In genomic region chr16:56603589-56603988, GRCh38 we compare ENCODE assay signal across 9 cellular contexts. TPM values are rescaled to one million over a fixed set of nuclear protein-coding genes. Genes with fewer than 3 reads are reported as not detected.
DNase-seq lines count a peak whose midpoint lies in the region; ATAC-seq and TF ChIP-seq lines count a peak whose summit lies in the region.
"Had no signal": no experiment of that assay in that cellular context is flagged by ENCODE, and none has a peak within 500 bp of the region (broad histone marks: within the 10 kb centered on the region; RNA-seq: fewer than 3 reads in every experiment).

No MANE protein-coding gene starts in this region.

- POLR2A ChIA-PET in PC-9 (lab: Charles Lee; ENCODE audit: unreplicated experiment) = interaction anchor here (0.6 to 0.7 kb wide), 2 partner anchors 97 to 259 kb away, joined by 7 to 11 read pairs; no protein-coding TSS in a partner anchor

- no peaks in the 10 kb centered on the region for H3K9me2 ChIP-seq in PC-9 (ENCODE audit: insufficient read depth)

- CTCF ChIA-PET in PC-9 (lab: Charles Lee) = interaction anchor here (0.5 to 1.4 kb wide), 7 partner anchors 12 to 901 kb away, joined by 3 to 14 read pairs (median 5); partner anchors contain the start of gene MT1F
- CTCF ChIA-PET in activated CD8-positive, alpha-beta memory T cell treated with anti-CD3 and anti-CD28 coated beads, Interleukin-2, amount 10 ng/mL, durations not matched to agents 7 days and 5 days (lab: Charles Lee) = interaction anchor here (0.7 to 1.8 kb wide), 7 partner anchors 12 to 98 kb away, joined by 3 to 8 read pairs (median 3); partner anchors contain the start of gene MT1E

- H3K4me3 Mint-ChIP-seq in activated CD8-positive, alpha-beta memory T cell treated with anti-CD3 and anti-CD28 coated beads, Interleukin-2, amount 10 ng/mL, durations not matched to agents 7 days and 5 days = no peak overlapping the region

- no peak overlapping the region for H3K27ac Mint-ChIP-seq in activated CD8-positive, alpha-beta memory T cell treated with anti-CD3 and anti-CD28 coated beads, Interleukin-2, amount 10 ng/mL, durations not matched to agents 7 days and 5 days

- H3K27ac ChIP-seq in PC-9 = no peak overlapping the region

- H2AFZ ChIP-seq in PC-9 = no peak overlapping the region

- no peaks in the 10 kb centered on the region for H3K36me3 Mint-ChIP-seq in activated CD8-positive, alpha-beta memory T cell treated with anti-CD3 and anti-CD28 coated beads, Interleukin-2, amount 10 ng/mL, durations not matched to agents 7 days and 5 days

- H3K4me2 ChIP-seq in PC-9 = no peak overlapping the region

- H4K20me1 ChIP-seq in PC-9 (ENCODE audit: insufficient read depth) = no peaks in the 10 kb centered on the region

- H3K9me3 Mint-ChIP-seq in activated CD8-positive, alpha-beta memory T cell treated with anti-CD3 and anti-CD28 coated beads, Interleukin-2, amount 10 ng/mL, durations not matched to agents 7 days and 5 days (ENCODE audit: low read depth) = no peaks in the 10 kb centered on the region

- peaks cover 46% of the 10 kb centered on the region for H3K4me1 ChIP-seq in PC-9 (replicated peaks; ENCODE audit: insufficient read depth)

- H3F3A ChIP-seq in PC-9 (ENCODE audit: insufficient read depth, low read depth) = peaks cover 41% of the 10 kb centered on the region

- H3K36me3 ChIP-seq in PC-9 (ENCODE audit: low read depth) = no peaks in the 10 kb centered on the region

- ATAC-seq in activated CD8-positive, alpha-beta memory T cell treated with anti-CD3 and anti-CD28 coated beads, Interleukin-2, amount 10 ng/mL, durations not matched to agents 7 days and 5 days = no peak

- no peak overlapping the region for H3K4me3 ChIP-seq in AG09309 (ENCODE audit: control insufficient read depth, low read depth, low read length)
- H3K4me3 ChIP-seq in PC-9 = no peak overlapping the region
- H3K4me3 ChIP-seq in fibroblast of the aortic adventitia (ENCODE audit: low read depth, low read length) = no peak overlapping the region

- peaks cover 25% of the 10 kb centered on the region for H3K4me1 Mint-ChIP-seq in activated CD8-positive, alpha-beta memory T cell treated with anti-CD3 and anti-CD28 coated beads, Interleukin-2, amount 10 ng/mL, durations not matched to agents 7 days and 5 days

- TF ChIP-seq CTCF in AG09309 (IDR thresholded peaks at IDR 0.05; ENCODE audit: control insufficient read depth, insufficient read depth, low read depth, low read length, missing control alignments) (peak; percentile 59), GM10266 (IDR thresholded peaks at IDR 0.05; ENCODE audit: control insufficient read depth, insufficient read depth, low read depth, missing control alignments) (peak; percentile 27), PC-9 (conservative IDR thresholded peaks at IDR 0.05) (peak; percentile 59; the same call in 1 of the 2 replicates), fibroblast of the aortic adventitia (IDR thresholded peaks at IDR 0.05; ENCODE audit: insufficient read depth, low read length) (peak; percentile 43)

- H3K27me3 Mint-ChIP-seq in activated CD8-positive, alpha-beta memory T cell treated with anti-CD3 and anti-CD28 coated beads, Interleukin-2, amount 10 ng/mL, durations not matched to agents 7 days and 5 days = peaks cover 18% of the 10 kb centered on the region

- no peaks in the 10 kb centered on the region; the same call in 1 of the 2 replicates for H3K79me2 ChIP-seq in PC-9 (ENCODE audit: low read depth)

- BruUV-seq in PC-9 (replicated peaks; lab: Mats Ljungman, UMichigan) = no TSS peak

- no peaks in the 10 kb centered on the region for H3K27me3 ChIP-seq in PC-9 (ENCODE audit: insufficient read depth, low read depth)

- H3K9me3 ChIP-seq in PC-9 (ENCODE audit: insufficient read depth, low read depth) = no peaks in the 10 kb centered on the region

- no peak for DNase-seq in AG09309 (ENCODE audit: low read depth)
- no peak for DNase-seq in GM10266 (ENCODE audit: extremely low spot score)
- DNase-seq in PC-9 = peak in 1 of 2 experiments; percentile 61
- peak; percentile 27 for DNase-seq in fibroblast of the aortic adventitia (ENCODE audit: low read depth)
- peak; percentile 48 for DNase-seq in renal cortical epithelial cell (ENCODE audit: low read depth)
- DNase-seq in amniotic stem cell (lab: John Stamatoyannopoulos, UW) = no peak
- no peak for DNase-seq in GM19240 (ENCODE audit: insufficient read length, low spot score)
- DNase-seq in activated CD8-positive, alpha-beta memory T cell treated with anti-CD3 and anti-CD28 coated beads, Interleukin-2, amount 10 ng/mL, durations not matched to agents 7 days and 5 days = no peak

- intact Hi-C loops in PC-9 (cut with micrococcal nuclease; ENCODE audit: unreplicated experiment) = loop anchor here (10.0 kb wide), 1 partner anchor 269 kb away; no protein-coding TSS in a partner anchor

RNA-seq across cellular contexts. Expression of gene MT2A, which starts 4.8 kb away (rescaled TPM):
- 203 and 353 TPM in 2 replicates for total RNA-seq in PC-9 (2021)
- total RNA-seq in fibroblast of the aortic adventitia (ENCODE audit: low replicate concordance) = 8.3 and 114 TPM in 2 replicates
- total RNA-seq in renal cortical epithelial cell = 146 and 252 TPM in 2 replicates
- total RNA-seq in activated CD8-positive, alpha-beta memory T cell treated with anti-CD3 and anti-CD28 coated beads, Interleukin-2, amount 10 ng/mL, durations not matched to agents 7 days and 5 days = 100 to 1,000 TPM; 121 to 125 TPM

RNA-seq across cellular contexts. Expression of gene MT3, which starts 14.3 kb away (rescaled TPM):
- total RNA-seq in PC-9 (2021) (not detected in 2 replicates), fibroblast of the aortic adventitia (ENCODE audit: low replicate concordance) (not detected in 2 replicates), renal cortical epithelial cell (not detected in 2 replicates)
- 1 to 10 TPM in 1 of 2 experiments, not detected in 1; 3.6 TPM for total RNA-seq in activated CD8-positive, alpha-beta memory T cell treated with anti-CD3 and anti-CD28 coated beads, Interleukin-2, amount 10 ng/mL, durations not matched to agents 7 days and 5 days
- total RNA-seq: dermis microvascular lymphatic vessel endothelial cell had no signal

RNA-seq across cellular contexts. Expression of gene MT1E, which starts 22.0 kb away (rescaled TPM):
- total RNA-seq in PC-9 (2021) (22.0 and 22.2 TPM in 2 replicates), fibroblast of the aortic adventitia (ENCODE audit: low replicate concordance) (54.7 and 103 TPM in 2 replicates), renal cortical epithelial cell (193 and 893 TPM in 2 replicates)
- total RNA-seq in activated CD8-positive, alpha-beta memory T cell treated with anti-CD3 and anti-CD28 coated beads, Interleukin-2, amount 10 ng/mL, durations not matched to agents 7 days and 5 days = 10 to 100 TPM; 41.2 to 54.1 TPM

RNA-seq across cellular contexts. Expression of gene MT1M, which starts 28.9 kb away (rescaled TPM):
- total RNA-seq in PC-9 (2021) (not detected in 2 replicates), fibroblast of the aortic adventitia (ENCODE audit: low replicate concordance) (3.4 and 10.3 TPM in 2 replicates), renal cortical epithelial cell (2.8 and 38.0 TPM in 2 replicates)
- not detected for total RNA-seq in activated CD8-positive, alpha-beta memory T cell treated with anti-CD3 and anti-CD28 coated beads, Interleukin-2, amount 10 ng/mL, durations not matched to agents 7 days and 5 days

RNA-seq across cellular contexts. Expression of gene MT1A, which starts 34.9 kb away (rescaled TPM):
- total RNA-seq in PC-9 (2021) (16.9 and 23.5 TPM in 2 replicates), fibroblast of the aortic adventitia (ENCODE audit: low replicate concordance) (0.72 TPM in 1 of 2 replicates, not detected in the other), renal cortical epithelial cell (0.89 and 4.3 TPM in 2 replicates)
- under 1 TPM in 1 of 2 experiments, not detected in 1; 0.91 TPM for total RNA-seq in activated CD8-positive, alpha-beta memory T cell treated with anti-CD3 and anti-CD28 coated beads, Interleukin-2, amount 10 ng/mL, durations not matched to agents 7 days and 5 days

Comparison
In these comparisons a context has a peak if more than half of its experiments do, and no peak if none do; other contexts are left out.
1. DNase-seq: peak in fibroblast of the aortic adventitia (single experiment) and renal cortical epithelial cell (single experiment); none in AG09309 (single experiment), GM10266 (single experiment), amniotic stem cell (single experiment), GM19240 (single experiment) and activated CD8-positive, alpha-beta memory T cell treated with anti-CD3 and anti-CD28 coated beads, Interleukin-2, amount 10 ng/mL, durations not matched to agents 7 days and 5 days (single experiment).
2. Peak in every context shown above with its lines, with median percentiles within 50 percentile points of each other: CTCF ChIP-seq.